ENCODE assay signal across 8 cellular contexts in genomic region chr10:102394079-102394800, GRCh38.
DNase-seq lines count a peak whose midpoint lies in the region; ATAC-seq lines count a peak whose summit lies in the region.

No MANE protein-coding gene starts in this region.

- peak; percentile 97 for DNase-seq in 8988T
- DNase-seq in NCI-H2196 treated with DMSO at 0.1 percent for 48 hours (lab: John Stamatoyannopoulos, UW; ENCODE audit: unreplicated experiment) = peak; percentile 42
- peak; percentile 83 for DNase-seq in cerebellar cortex (ENCODE audit: low spot score)
- peak; percentile 88 for DNase-seq in kidney glomerular epithelial cell (lab: John Stamatoyannopoulos, UW)
- peak; percentile 97 for DNase-seq in stimulated activated CD4-positive, alpha-beta T cell treated with anti-CD3 and anti-CD28 coated beads, Interleukin-15, amount 100 ng/mL, for 48 hours (ENCODE audit: low read depth in 2 of 2)

- ATAC-seq in GM18499 (IDR thresholded peaks at IDR 0.05; ENCODE audit: insufficient read depth, unreplicated experiment) (peak; percentile 55), HG02938 (IDR thresholded peaks at IDR 0.05; ENCODE audit: unreplicated experiment) (peak; percentile 77)
- peak; percentile 87 to 92 for ATAC-seq in activated CD4-positive, CD25-positive, alpha-beta regulatory T cell treated with anti-CD3 and anti-CD28 coated beads, Interleukin-2, amount 50 U/mL, for 24 hours

Comparison
In these comparisons a context has a peak if more than half of its experiments do, and no peak if none do; other contexts are left out.
1. Peak in every context shown above with its lines: DNase-seq and ATAC-seq.
2. DNase-seq: peak in every context shown above with its lines; median percentile 97 in 8988T; 97 in stimulated activated CD4-positive, alpha-beta T cell treated with anti-CD3 and anti-CD28 coated beads, Interleukin-15, amount 100 ng/mL, for 48 hours; 88 in kidney glomerular epithelial cell; 83 in cerebellar cortex; 42 in NCI-H2196 treated with DMSO at 0.1 percent for 48 hours.